1 cellular context compared by ENCODE assay signal in genomic region chr11:94493146-94493442, GRCh38.
A peak's percentile ranks its signal among the peaks of the same experiment; 100 is the strongest.
TF ChIP-seq lines count a peak whose summit lies in the region.

No MANE protein-coding gene starts in this region.

TF ChIP-seq in HEK293, 187 proteins besides CTCF, POLR2A, EP300 and RAD21:
- no peak for TF ChIP-seq ZBTB26 (tag by site-specific recombination; optimal IDR thresholded peaks at IDR 0.05)
- TF ChIP-seq GLIS1 (tag by site-specific recombination; IDR thresholded peaks at IDR 0.05) = no peak
- TF ChIP-seq ZNF561 (tag by site-specific recombination; IDR thresholded peaks at IDR 0.05; ENCODE audit: borderline replicate concordance) = no peak
- no peak for TF ChIP-seq ZNF426 (tag by site-specific recombination; IDR thresholded peaks at IDR 0.05)
- no peak for TF ChIP-seq ZNF132 (tag by site-specific recombination; IDR thresholded peaks at IDR 0.05; ENCODE audit: borderline replicate concordance)
- TF ChIP-seq HIC1 (tag by site-specific recombination; IDR thresholded peaks at IDR 0.05) = 0 out of 2 replicates have a peak, but pooled peaks have one; percentile 14
- 0 out of 2 replicates have a peak, but pooled peaks have one; percentile 13 for TF ChIP-seq KLF10 (tag by site-specific recombination; IDR thresholded peaks at IDR 0.05)
- no peak for TF ChIP-seq ZBTB21 (tag by site-specific recombination; IDR thresholded peaks at IDR 0.05)
- TF ChIP-seq GLIS2 (tag by site-specific recombination; IDR thresholded peaks at IDR 0.05) = no peak
- 0 out of 2 replicates have a peak, but pooled peaks have one; percentile 7 for TF ChIP-seq KLF9 (tag by site-specific recombination; IDR thresholded peaks at IDR 0.05; ENCODE audit: low read depth)
- 0 out of 2 replicates have a peak, but pooled peaks have one; percentile 29 for TF ChIP-seq ZNF660 (tag by site-specific recombination; IDR thresholded peaks at IDR 0.05)
- TF ChIP-seq ZNF404 (tag by site-specific recombination; IDR thresholded peaks at IDR 0.05) = no peak
- TF ChIP-seq PRDM10 (tag by site-specific recombination; IDR thresholded peaks at IDR 0.05) = peak; percentile 21
- TF ChIP-seq ZNF521 (tag by site-specific recombination; IDR thresholded peaks at IDR 0.05) = no peak
